ENCODE assay signal across 1 cellular context in genomic region chr3:52246264-52246620, GRCh38.
TF ChIP-seq lines count a peak whose summit lies in the region.

No MANE protein-coding gene starts in this region.

TF ChIP-seq in HEK293, 187 proteins besides CTCF, POLR2A, EP300 and RAD21 (continued from another document):
- TF ChIP-seq ZNF518A (tag by site-specific recombination; conservative IDR thresholded peaks at IDR 0.05; ENCODE audit: low read depth) = no peak
- TF ChIP-seq ZNF335 (tag by site-specific recombination; conservative IDR thresholded peaks at IDR 0.05) = 0 out of 2 replicates have a peak, but pooled peaks have one; percentile 29
- no peak for TF ChIP-seq ZNF140 (tag by site-specific recombination; IDR thresholded peaks at IDR 0.05)
- no peak for TF ChIP-seq PRDM10 (tag by site-specific recombination; IDR thresholded peaks at IDR 0.05)
- 0 out of 2 replicates have a peak, but pooled peaks have one; percentile 5 for TF ChIP-seq ZBTB20 (tag by site-specific recombination; IDR thresholded peaks at IDR 0.05)
- TF ChIP-seq ZNF624 (tag by site-specific recombination; IDR thresholded peaks at IDR 0.05) = no peak
